In the genomic region with DNA sequence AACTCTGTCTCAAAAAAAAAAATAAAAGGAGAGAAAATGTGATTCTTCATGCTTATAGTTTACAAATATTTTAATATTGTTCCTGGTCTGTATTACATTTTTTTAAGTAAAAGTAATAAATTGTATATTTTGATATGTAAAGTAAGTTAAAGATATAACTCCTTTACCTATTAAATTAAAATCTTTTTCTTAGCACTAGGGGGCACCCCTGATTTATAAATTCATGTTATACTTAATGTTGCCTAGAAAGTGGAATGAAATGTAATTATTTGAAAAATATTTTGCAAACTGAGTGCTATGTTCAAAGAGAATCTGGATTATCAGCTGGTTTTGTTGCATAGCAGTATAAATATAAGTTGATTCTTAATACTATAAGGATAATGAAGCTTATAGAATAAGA, we compare ENCODE assay signal across 8 cellular contexts. TPM values are rescaled to one million over a fixed set of nuclear protein-coding genes. Genes with fewer than 3 reads are reported as not detected.
DNase-seq lines count a peak whose midpoint lies in the region; ATAC-seq and TF ChIP-seq lines count a peak whose summit lies in the region.

No MANE protein-coding gene starts in this region.

- no peaks in the 10 kb centered on the region for H3K36me3 Mint-ChIP-seq in glutamatergic neuron (ENCODE audit: unreplicated experiment)
- H3K36me3 Mint-ChIP-seq in stimulated activated naive B cell treated with anti-CD40 and anti-IgM and Interleukin-4, amounts not matched to agents 10 μg/mL and 1 μg/mL and 100 μg/mL, for 72 hours: peaks cover 15 to 26% of the 10 kb centered on the region in 2 donors
- H3K36me3 Mint-ChIP-seq in Caco-2 (ENCODE audit: insufficient read depth, unreplicated experiment): peaks cover 20% of the 10 kb centered on the region

- H3K36me3 ChIP-seq in A673 (ENCODE audit: insufficient read depth, low read length, poor library complexity, severe bottlenecking) (no peaks in the 10 kb centered on the region), Caco-2 (ENCODE audit: control insufficient read depth, insufficient read depth, low read length) (peaks cover 2% of the 10 kb centered on the region; the same call in 1 of the 2 replicates), brain microvascular endothelial cell (replicated peaks) (no peaks in the 10 kb centered on the region)

- no TSS peak for BruUV-seq in A673 (replicated peaks; lab: Mats Ljungman, UMichigan)
- no TSS peak for BruUV-seq in Caco-2 (replicated peaks; lab: Mats Ljungman, UMichigan)

- H3K9me3 Mint-ChIP-seq in glutamatergic neuron (ENCODE audit: unreplicated experiment) (peaks cover 2% of the 10 kb centered on the region), Caco-2 (ENCODE audit: unreplicated experiment) (no peaks in the 10 kb centered on the region)
- H3K9me3 Mint-ChIP-seq in stimulated activated naive B cell treated with anti-CD40 and anti-IgM and Interleukin-4, amounts not matched to agents 10 μg/mL and 1 μg/mL and 100 μg/mL, for 72 hours: peaks cover 3 to 5% of the 10 kb centered on the region in 2 donors

- H3K9me3 ChIP-seq in A673 (ENCODE audit: low read depth, low read length, poor library complexity, severe bottlenecking) (no peaks in the 10 kb centered on the region), Caco-2 (peaks cover 4% of the 10 kb centered on the region; the same call in 1 of the 2 replicates)

- no peak overlapping the region for H3K27ac ChIP-seq in A673 (ENCODE audit: low read depth, low read length, poor library complexity, severe bottlenecking)
- H3K27ac ChIP-seq in RWPE1: no peak overlapping the region
- H3K27ac ChIP-seq in brain microvascular endothelial cell: no peak overlapping the region

- H3K4me3 ChIP-seq in A673 (ENCODE audit: low read depth, low read length, poor library complexity, severe bottlenecking) (no peak overlapping the region), Caco-2 (ENCODE audit: low read depth, low read length) (no peak overlapping the region), brain microvascular endothelial cell (ENCODE audit: low read depth, low read length) (no peak overlapping the region)

- in situ Hi-C loops in brain microvascular endothelial cell (cut with HindIII; ENCODE audit: low pct_ligation_motif_present, low sequenced_read_pairs): no loop called here

- H3K4me3 Mint-ChIP-seq in glutamatergic neuron (ENCODE audit: unreplicated experiment) (no peak overlapping the region), Caco-2 (ENCODE audit: unreplicated experiment) (no peak overlapping the region)
- H3K4me3 Mint-ChIP-seq in stimulated activated naive B cell treated with anti-CD40 and anti-IgM and Interleukin-4, amounts not matched to agents 10 μg/mL and 1 μg/mL and 100 μg/mL, for 72 hours: no peak overlapping the region

- DNase-seq in A673 (ENCODE audit: low spot score) (peak; percentile 49), HT1080 (ENCODE audit: low read depth) (peak; percentile 14), RWPE1 (ENCODE audit: low spot score) (peak; percentile 7), glutamatergic neuron (no peak), Caco-2 (no peak), brain microvascular endothelial cell (no peak)
- DNase-seq in stimulated activated naive B cell treated with anti-CD40 and anti-IgM and Interleukin-4, amounts not matched to agents 10 μg/mL and 1 μg/mL and 100 μg/mL, for 72 hours: no peak

- H3K27me3 ChIP-seq in A673 (replicated peaks; ENCODE audit: insufficient read depth, low read depth, low read length, poor library complexity) (no peaks in the 10 kb centered on the region), Caco-2 (replicated peaks; ENCODE audit: control insufficient read depth, insufficient read depth, low read length) (no peaks in the 10 kb centered on the region), brain microvascular endothelial cell (replicated peaks) (no peaks in the 10 kb centered on the region)

- intact Hi-C loops in A673 (cut with micrococcal nuclease; ENCODE audit: unreplicated experiment) (loop anchor here (1.0 to 10.0 kb wide), 3 partner anchors 111 to 601 kb away; no protein-coding TSS in a partner anchor), Caco-2 (cut with micrococcal nuclease; ENCODE audit: unreplicated experiment) (loop anchor here (1.0 kb wide), 1 partner anchor 228 kb away; no protein-coding TSS in a partner anchor)

- POLR2A ChIA-PET in A673 (lab: Charles Lee; ENCODE audit: low non-redundant PET) (no interaction called here), RWPE1 (lab: Yijun Ruan, JAX; ENCODE audit: low non-redundant PET) (no interaction called here), Caco-2 (lab: Charles Lee) (no interaction called here)

- H3K4me1 ChIP-seq in A673 (ENCODE audit: insufficient read depth, low read length, poor library complexity, severe bottlenecking) (no peaks in the 10 kb centered on the region), Caco-2 (no peaks in the 10 kb centered on the region)

- H3K27ac Mint-ChIP-seq in glutamatergic neuron (ENCODE audit: unreplicated experiment): no peak overlapping the region
- H3K27ac Mint-ChIP-seq in stimulated activated naive B cell treated with anti-CD40 and anti-IgM and Interleukin-4, amounts not matched to agents 10 μg/mL and 1 μg/mL and 100 μg/mL, for 72 hours: no peak overlapping the region
- no peak overlapping the region for H3K27ac Mint-ChIP-seq in Caco-2 (ENCODE audit: unreplicated experiment)

- no peak for ATAC-seq in stimulated activated naive B cell treated with anti-CD40 and anti-IgM and Interleukin-4, amounts not matched to agents 10 μg/mL and 1 μg/mL and 100 μg/mL, for 72 hours (replicated peaks)
- ATAC-seq in HG03457 (IDR thresholded peaks at IDR 0.05; ENCODE audit: unreplicated experiment): no peak

- H3K27me3 Mint-ChIP-seq in glutamatergic neuron (ENCODE audit: unreplicated experiment) (no peaks in the 10 kb centered on the region), Caco-2 (ENCODE audit: insufficient read depth, unreplicated experiment) (no peaks in the 10 kb centered on the region)
- no peaks in the 10 kb centered on the region for H3K27me3 Mint-ChIP-seq in stimulated activated naive B cell treated with anti-CD40 and anti-IgM and Interleukin-4, amounts not matched to agents 10 μg/mL and 1 μg/mL and 100 μg/mL, for 72 hours

- no peaks in the 10 kb centered on the region for H3K4me1 Mint-ChIP-seq in glutamatergic neuron (ENCODE audit: low read depth, unreplicated experiment)
- H3K4me1 Mint-ChIP-seq in stimulated activated naive B cell treated with anti-CD40 and anti-IgM and Interleukin-4, amounts not matched to agents 10 μg/mL and 1 μg/mL and 100 μg/mL, for 72 hours: peaks cover 10 to 30% of the 10 kb centered on the region in 2 donors
- no peaks in the 10 kb centered on the region for H3K4me1 Mint-ChIP-seq in Caco-2 (ENCODE audit: low read depth, unreplicated experiment)

- peak; percentile 64 for TF ChIP-seq CTCF in A673 (conservative IDR thresholded peaks at IDR 0.05; ENCODE audit: low read depth, low read length)
- peak; percentile 43 for TF ChIP-seq CTCF in RWPE1 (conservative IDR thresholded peaks at IDR 0.05; ENCODE audit: low read depth)
- TF ChIP-seq CTCF in glutamatergic neuron (IDR thresholded peaks at IDR 0.05; ENCODE audit: partially characterized antibody, unreplicated experiment): peak; percentile 63
- TF ChIP-seq CTCF in Caco-2 (IDR thresholded peaks at IDR 0.05; ENCODE audit: insufficient read depth in 1 of 2, low read depth in 1 of 2, low read length in 1 of 2, severe bottlenecking in 1 of 2, unreplicated experiment in 1 of 2): peak in 1 of 2 experiments; percentile 1
- no peak for TF ChIP-seq CTCF in brain microvascular endothelial cell (IDR thresholded peaks at IDR 0.05; ENCODE audit: low read depth, low read length, missing control alignments)

- CTCF ChIA-PET in A673 (lab: Charles Lee) (interaction anchor here (0.6 to 3.0 kb wide), 2 partner anchors 229 to 309 kb away, joined by 3 to 15 read pairs; no protein-coding TSS in a partner anchor), RWPE1 (lab: Yijun Ruan, JAX) (interaction anchor here (0.7 to 1.3 kb wide), 4 partner anchors 46 to 229 kb away, joined by 3 to 6 read pairs (median 3); no protein-coding TSS in a partner anchor), Caco-2 (lab: Charles Lee) (no interaction called here)

RNA-seq across cellular contexts. Expression of gene RALGPS2, which starts 49.2 kb away (rescaled TPM):
- total RNA-seq in A673 (2021) (12.5 and 12.7 TPM in 2 replicates), glutamatergic neuron (ENCODE audit: unreplicated experiment) (17.9 TPM), Caco-2 (2022) (26.1 and 38.6 TPM in 2 replicates)
- total RNA-seq in HT1080 (2014; rRNA removed; shearing (Covaris generic)): 9.4 and 11.6 TPM in 2 replicates
- polyA plus RNA-seq in HT1080 (2015; cell fraction: cytosol; rRNA removed): 6.4 and 9.8 TPM in 2 replicates
- 9.9 and 12.7 TPM in 2 replicates for polyA plus RNA-seq in HT1080 (2015; cell fraction: nucleus; rRNA removed)

Comparison
In these comparisons a context has a peak if more than half of its experiments do, and no peak if none do; other contexts are left out.
1. DNase-seq: peak in A673 (single experiment), HT1080 (single experiment) and RWPE1 (single experiment); none in glutamatergic neuron (single experiment), stimulated activated naive B cell treated with anti-CD40 and anti-IgM and Interleukin-4, amounts not matched to agents 10 μg/mL and 1 μg/mL and 100 μg/mL, for 72 hours (single experiment), Caco-2 (0 of 2) and brain microvascular endothelial cell (single experiment).